12 cellular contexts compared by ENCODE assay signal in genomic region chr5:145836241-145836640, GRCh38. TPM values are rescaled to one million over a fixed set of nuclear protein-coding genes. Genes with fewer than 3 reads are reported as not detected.
A peak's percentile ranks its signal among the peaks of the same experiment; 100 is the strongest.
DNase-seq lines count a peak whose midpoint lies in the region; TF ChIP-seq lines count a peak whose summit lies in the region.
"Not testable (repeated sequence)": the region's sequence is repeated elsewhere in the genome, so short reads cannot be mapped to it uniquely, and the experiment has no call there.
"Had no signal": no experiment of that assay in that cellular context is flagged by ENCODE, and none has a peak within 500 bp of the region (broad histone marks: within the 10 kb centered on the region; RNA-seq: fewer than 3 reads in every experiment).

No MANE protein-coding gene starts in this region.

- not testable (repeated sequence) for DNase-seq in CD4-positive, alpha-beta memory T cell; RWPE1 (ENCODE audit: low spot score); activated T-helper 2 cell treated with anti-CD3 and anti-CD28 coated beads, Interferon-gamma antibody, Interleukin-2, Interleukin-4, amounts not matched to agents 10 μg/mL and 5 μg/mL and 100 μg/mL, durations not matched to agents 14 hours and 24 hours and 36 hours (ENCODE audit: low spot score); glutamatergic neuron; progenitor cell of endocrine pancreas (ENCODE audit: low spot score, unreplicated experiment); transverse colon

- H3K4me1 Mint-ChIP-seq in CD4-positive, alpha-beta memory T cell, result peaks cover 2 to 17% (median 15%) of the 10 kb centered on the region in 4 donors
- peaks cover 16% of the 10 kb centered on the region for H3K4me1 Mint-ChIP-seq in activated T-helper 2 cell treated with anti-CD3 and anti-CD28 coated beads, Interferon-gamma antibody, Interleukin-2, Interleukin-4, amounts not matched to agents 10 μg/mL and 5 μg/mL and 100 μg/mL, durations not matched to agents 14 hours and 24 hours and 36 hours (ENCODE audit: low read depth)
- H3K4me1 Mint-ChIP-seq in glutamatergic neuron (ENCODE audit: low read depth, unreplicated experiment), result not testable (repeated sequence)
- H3K4me1 Mint-ChIP-seq in progenitor cell of endocrine pancreas (ENCODE audit: low read depth), result peaks cover 17% of the 10 kb centered on the region

- H3K4me3 Mint-ChIP-seq in CD4-positive, alpha-beta memory T cell, result peak overlapping the region in 7 of 8 donors; percentile 26 to 84 (median 68)
- peak overlapping the region; percentile 73 for H3K4me3 Mint-ChIP-seq in activated T-helper 2 cell treated with anti-CD3 and anti-CD28 coated beads, Interferon-gamma antibody, Interleukin-2, Interleukin-4, amounts not matched to agents 10 μg/mL and 5 μg/mL and 100 μg/mL, durations not matched to agents 14 hours and 24 hours and 36 hours (ENCODE audit: low read depth)
- peak overlapping the region; percentile 64 for H3K4me3 Mint-ChIP-seq in glutamatergic neuron (ENCODE audit: unreplicated experiment)
- H3K4me3 Mint-ChIP-seq in progenitor cell of endocrine pancreas (ENCODE audit: low read depth), result peak overlapping the region; percentile 73

- not testable (repeated sequence) for H3K27ac ChIP-seq in CD4-positive, alpha-beta memory T cell (ENCODE audit: low read depth, low read length); KMS-11
- H3K27ac ChIP-seq in RWPE1 (peak overlapping the region; percentile 75), mucosa of rectum (ENCODE audit: low read depth in 2 of 2, low read length in 2 of 2) (peak overlapping the region; percentile 84 to 97), transverse colon (peak overlapping the region; percentile 86 to 90 (median 88))

- H3K4me2 ChIP-seq in KMS-11, result peak overlapping the region; percentile 58; the same call in 1 of the 2 replicates

- not testable (repeated sequence) for H3K9me3 Mint-ChIP-seq in CD4-positive, alpha-beta memory T cell; activated T-helper 2 cell treated with anti-CD3 and anti-CD28 coated beads, Interferon-gamma antibody, Interleukin-2, Interleukin-4, amounts not matched to agents 10 μg/mL and 5 μg/mL and 100 μg/mL, durations not matched to agents 14 hours and 24 hours and 36 hours; glutamatergic neuron (ENCODE audit: unreplicated experiment); progenitor cell of endocrine pancreas (ENCODE audit: low read depth)

- H3K4me1 ChIP-seq in CD4-positive, alpha-beta memory T cell (ENCODE audit: insufficient read depth, low read length), result not testable (repeated sequence)
- H3K4me1 ChIP-seq in KMS-11 (ENCODE audit: low read depth, poor library complexity, severe bottlenecking) (peaks cover 19% of the 10 kb centered on the region), mucosa of rectum (ENCODE audit: control insufficient read depth in 2 of 2, insufficient read depth in 2 of 2, low read length in 2 of 2) (peaks cover 9 to 21% of the 10 kb centered on the region in 2 donors), transverse colon (peaks cover 0 to 32% (median 12%) of the 10 kb centered on the region in 4 donors)

- peak overlapping the region in 1 of 2 donors; percentile 54 for H3K4me3 ChIP-seq in CD4-positive, alpha-beta memory T cell (ENCODE audit: low read length in 2 of 2)
- not testable (repeated sequence) for H3K4me3 ChIP-seq in KMS-11 (IDR thresholded peaks at IDR 0.05; ENCODE audit: insufficient read depth, low read depth, low read length)
- H3K4me3 ChIP-seq in mucosa of rectum (ENCODE audit: low read length in 2 of 2) (peak overlapping the region; percentile 82 to 94), transverse colon (peak overlapping the region in 1 of 4 donors; percentile 73)

- peak overlapping the region; percentile 98; the same call in 1 of the 2 replicates for H2AFZ ChIP-seq in KMS-11 (ENCODE audit: low read depth)

- not testable (repeated sequence) for H3K36me3 ChIP-seq in CD4-positive, alpha-beta memory T cell (ENCODE audit: insufficient read depth, low read length); KMS-11 (ENCODE audit: insufficient read depth); mucosa of rectum (ENCODE audit: control insufficient read depth in 2 of 2, insufficient read depth in 2 of 2, low read length in 2 of 2); transverse colon

- WGBS in transverse colon (ENCODE audit: low coverage in 1 of 2), 2 donors, result 94 to 100% methylated on average over 7 to 13 of the region's 13 CpGs

- CTCF ChIA-PET in CD4-positive, alpha-beta memory T cell (lab: Charles Lee; ENCODE audit: partially characterized antibody), result interaction anchor here (2.9 kb wide), 1 partner anchor 10 kb away, joined by 15 read pairs; no protein-coding TSS in a partner anchor
- CTCF ChIA-PET in RWPE1 (lab: Yijun Ruan, JAX), result interaction anchor here (1.2 kb wide), 1 partner anchor 51 kb away, joined by 3 read pairs; no protein-coding TSS in a partner anchor

- not testable (repeated sequence) for H3K9ac ChIP-seq in KMS-11
- peak overlapping the region; percentile 84 to 89 for H3K9ac ChIP-seq in mucosa of rectum (ENCODE audit: low read depth in 1 of 2, low read length in 2 of 2)

- not testable (repeated sequence) for TF ChIP-seq EP300 in transverse colon (IDR thresholded peaks at IDR 0.05; ENCODE audit: low read depth)

- H3K79me2 ChIP-seq in KMS-11 (ENCODE audit: insufficient read depth, low read depth), result not testable (repeated sequence)

- in situ Hi-C loops in transverse colon (cut with MboI; ENCODE audit: low pct_ligation_motif_present in 1 of 4, low pct_unique_long_range_greater_than_20kb in 1 of 4, low sequenced_read_pairs in 3 of 4), result loop anchor here in 1 of 4 donors (25.0 kb wide), 1 partner anchor 1624 kb away; no protein-coding TSS in a partner anchor

- POLR2A ChIA-PET in CD4-positive, alpha-beta memory T cell (lab: Charles Lee; ENCODE audit: partially characterized antibody); RWPE1 (lab: Yijun Ruan, JAX; ENCODE audit: low non-redundant PET): not testable (repeated sequence)

- H3K27me3 Mint-ChIP-seq in CD4-positive, alpha-beta memory T cell; glutamatergic neuron (ENCODE audit: unreplicated experiment): not testable (repeated sequence)
- H3K27me3 Mint-ChIP-seq in activated T-helper 2 cell treated with anti-CD3 and anti-CD28 coated beads, Interferon-gamma antibody, Interleukin-2, Interleukin-4, amounts not matched to agents 10 μg/mL and 5 μg/mL and 100 μg/mL, durations not matched to agents 14 hours and 24 hours and 36 hours (ENCODE audit: low read depth), result peaks cover 13% of the 10 kb centered on the region
- H3K27me3 Mint-ChIP-seq in progenitor cell of endocrine pancreas, result peaks cover 11% of the 10 kb centered on the region

- not testable (repeated sequence) for H4K20me1 ChIP-seq in KMS-11 (ENCODE audit: insufficient read depth)

- not testable (repeated sequence) for H3K36me3 Mint-ChIP-seq in CD4-positive, alpha-beta memory T cell; activated T-helper 2 cell treated with anti-CD3 and anti-CD28 coated beads, Interferon-gamma antibody, Interleukin-2, Interleukin-4, amounts not matched to agents 10 μg/mL and 5 μg/mL and 100 μg/mL, durations not matched to agents 14 hours and 24 hours and 36 hours (ENCODE audit: low read depth); glutamatergic neuron (ENCODE audit: unreplicated experiment); progenitor cell of endocrine pancreas (ENCODE audit: insufficient read depth)

- not testable (repeated sequence) for TF ChIP-seq POLR2A in transverse colon (IDR thresholded peaks at IDR 0.05)

- H3K27ac Mint-ChIP-seq in CD4-positive, alpha-beta memory T cell; activated T-helper 2 cell treated with anti-CD3 and anti-CD28 coated beads, Interferon-gamma antibody, Interleukin-2, Interleukin-4, amounts not matched to agents 10 μg/mL and 5 μg/mL and 100 μg/mL, durations not matched to agents 14 hours and 24 hours and 36 hours; glutamatergic neuron (ENCODE audit: unreplicated experiment); progenitor cell of endocrine pancreas: not testable (repeated sequence)

- H3K9me3 ChIP-seq in CD4-positive, alpha-beta memory T cell (ENCODE audit: control insufficient read depth in 1 of 2, low read length in 2 of 2); mucosa of rectum (ENCODE audit: control insufficient read depth in 2 of 2, low read length in 2 of 2); transverse colon: not testable (repeated sequence)

- not testable (repeated sequence) for TF ChIP-seq CTCF in KMS-11 (conservative IDR thresholded peaks at IDR 0.05; ENCODE audit: low read depth, low read length); RWPE1 (conservative IDR thresholded peaks at IDR 0.05; ENCODE audit: low read depth); glutamatergic neuron (IDR thresholded peaks at IDR 0.05; ENCODE audit: partially characterized antibody, unreplicated experiment); progenitor cell of endocrine pancreas (IDR thresholded peaks at IDR 0.05; ENCODE audit: unreplicated experiment)
- peak in 1 of 5 experiments; percentile 17 for TF ChIP-seq CTCF in transverse colon (IDR thresholded peaks at IDR 0.05)

- intact Hi-C loops in CD4-positive, alpha-beta memory T cell (cut with micrococcal nuclease); transverse colon (cut with DNase I; ENCODE audit: low total_unique reads): not testable (repeated sequence)
- intact Hi-C loops in activated T-helper 2 cell treated with anti-CD3 and anti-CD28 coated beads, Interferon-gamma antibody, Interleukin-2, Interleukin-4, amounts not matched to agents 10 μg/mL and 5 μg/mL and 100 μg/mL, durations not matched to agents 14 hours and 24 hours and 36 hours (cut with micrococcal nuclease), result loop anchor here (10.0 kb wide), 2 partner anchors 209 to 289 kb away; no protein-coding TSS in a partner anchor

- H3K27me3 ChIP-seq in CD4-positive, alpha-beta memory T cell (ENCODE audit: insufficient read depth, low read length); KMS-11 (ENCODE audit: insufficient read depth, low read depth); mucosa of rectum (ENCODE audit: control insufficient read depth in 2 of 2, insufficient read depth in 2 of 2, low read length in 2 of 2); transverse colon: not testable (repeated sequence)

RNA-seq across cellular contexts. Expression of gene PRELID2, which starts 1.1 kb away (rescaled TPM):
- total RNA-seq in CD4-positive, alpha-beta memory T cell, result 1 to 10 TPM; 2.1 to 3.1 TPM
- polyA plus RNA-seq in CD4-positive, alpha-beta memory T cell, result 1 to 10 TPM; 1.7 to 2.2 TPM
- 5.6 and 7.1 TPM in 2 replicates for total RNA-seq in activated T-helper 2 cell treated with anti-CD3 and anti-CD28 coated beads, Interferon-gamma antibody, Interleukin-2, Interleukin-4, amounts not matched to agents 10 μg/mL and 5 μg/mL and 100 μg/mL, durations not matched to agents 14 hours and 24 hours and 36 hours
- total RNA-seq in glutamatergic neuron (ENCODE audit: unreplicated experiment) (4.6 TPM), progenitor cell of endocrine pancreas (21.2 and 21.4 TPM in 2 replicates), transverse colon (100 to 1,000 TPM in 2 of 4 donors, 10 to 100 TPM in 2; 23.9 to 143 (median 106) TPM)

RNA-seq across cellular contexts. Expression of gene GRXCR2, which starts 36.6 kb away (rescaled TPM):
- not detected for total RNA-seq in CD4-positive, alpha-beta memory T cell
- polyA plus RNA-seq in CD4-positive, alpha-beta memory T cell, result not detected
- total RNA-seq in activated T-helper 2 cell treated with anti-CD3 and anti-CD28 coated beads, Interferon-gamma antibody, Interleukin-2, Interleukin-4, amounts not matched to agents 10 μg/mL and 5 μg/mL and 100 μg/mL, durations not matched to agents 14 hours and 24 hours and 36 hours, result not detected in 2 replicates
- total RNA-seq in glutamatergic neuron (ENCODE audit: unreplicated experiment), result not detected
- total RNA-seq in progenitor cell of endocrine pancreas, result not detected in 2 replicates
- not detected for total RNA-seq in transverse colon
- total RNA-seq: fibroblast of lung; GM12878; T-helper 2 cell treated with Interferon-gamma antibody and Interleukin-4, amounts not matched to agents 100 ng/mL and 5 ng/mL, for 36 hours had no signal
- polyA plus RNA-seq: adipose tissue, fibroblast of lung, GM12878 had no signal
